8 cellular contexts compared by ENCODE assay signal in the genomic region with DNA sequence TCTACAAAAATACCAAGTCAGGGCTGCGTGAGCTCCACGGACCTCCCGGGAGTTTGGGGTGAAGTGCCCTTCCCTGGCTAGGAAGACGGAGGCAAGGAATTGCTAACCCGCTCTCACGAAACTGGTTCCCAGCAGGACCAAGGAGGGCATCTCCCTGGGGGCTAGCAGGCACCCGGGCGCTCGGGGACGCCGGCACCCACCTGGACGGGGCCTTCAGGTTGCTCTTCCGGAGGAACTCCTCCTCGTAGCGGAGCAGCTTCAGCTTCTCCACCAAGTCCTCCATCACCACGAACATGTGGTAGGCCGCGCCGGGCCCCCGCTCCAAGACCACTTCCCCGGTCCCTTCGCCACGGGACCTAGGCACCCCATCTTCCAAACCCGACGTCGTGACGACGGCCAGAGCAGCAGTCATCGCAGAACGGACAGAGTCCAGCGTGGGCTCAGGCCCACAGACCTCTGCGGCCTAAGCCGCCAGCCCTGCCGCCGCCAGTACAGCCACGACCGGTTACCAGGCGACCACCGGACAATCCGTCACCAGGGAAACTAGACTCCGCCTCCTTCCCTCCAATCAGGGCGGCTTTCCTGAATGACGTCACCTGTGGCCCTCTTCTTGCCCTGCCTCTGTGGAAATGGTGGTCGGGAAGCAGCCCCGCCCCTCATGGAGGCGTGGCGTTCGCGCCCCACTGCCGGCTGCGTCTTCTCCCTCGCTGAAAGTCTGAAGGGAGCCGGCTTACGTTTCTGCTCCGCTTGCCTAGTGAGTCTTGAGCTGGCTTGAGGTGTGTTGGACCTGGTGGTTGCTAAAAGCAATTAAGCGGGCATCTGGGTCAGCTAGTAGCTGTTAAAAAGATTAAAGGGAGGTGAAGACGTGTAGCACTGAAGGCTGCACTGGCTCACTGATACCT. TPM values are rescaled to one million over a fixed set of nuclear protein-coding genes. Genes with fewer than 3 reads are reported as not detected.
DNase-seq lines count a peak whose midpoint lies in the region; ATAC-seq and TF ChIP-seq lines count a peak whose summit lies in the region.

Gene IFT57 (minus strand): TSS at position 514 of the 902 bp plus-strand sequence. CDS start 102 bp downstream, at position 412.

- H3K27me3 Mint-ChIP-seq in activated B cell treated with CpG ODN at 0.5 μM for 24 hours (no peaks in the 10 kb centered on the region), immature natural killer cell (ENCODE audit: low read depth in 3 of 3) (peaks cover 8 to 15% (median 9%) of the 10 kb centered on the region in 3 donors)

- H3K4me3 ChIP-seq in AG04449 (ENCODE audit: low read depth, low read length), result peak within 1 kb of the TSS; percentile 84

- H3K27ac Mint-ChIP-seq in activated B cell treated with CpG ODN at 0.5 μM for 24 hours (peak within 1 kb of the TSS; percentile 100), immature natural killer cell (peak within 1 kb of the TSS; percentile 98 to 100 (median 99))

- no peaks in the 10 kb centered on the region for H3K9me3 Mint-ChIP-seq in activated B cell treated with CpG ODN at 0.5 μM for 24 hours
- no peaks in the 10 kb centered on the region for H3K9me3 Mint-ChIP-seq in immature natural killer cell

- H3K27ac ChIP-seq in caudate nucleus (ENCODE audit: low read depth, low read length), result peak within 1 kb of the TSS; percentile 84

- H3K4me1 Mint-ChIP-seq in activated B cell treated with CpG ODN at 0.5 μM for 24 hours, result peaks cover 67% of the 10 kb centered on the region
- H3K4me1 Mint-ChIP-seq in immature natural killer cell, result peaks cover 43 to 47% of the 10 kb centered on the region in 2 donors

- intact Hi-C loops in activated B cell treated with CpG ODN at 0.5 μM for 24 hours (cut with micrococcal nuclease), result loop anchor here (1.0 to 5.0 kb wide), 10 partner anchors 71 to 980 kb away; partner anchors contain the start of genes BBX, CIP2A and DZIP3

- peak; percentile 79 for DNase-seq in AG04449 (ENCODE audit: low read depth, low spot score)
- peak; percentile 94 for DNase-seq in NCI-H226
- peak; percentile 95 for DNase-seq in activated B cell treated with CpG ODN at 0.5 μM for 24 hours
- DNase-seq in caudate nucleus (lab: John Stamatoyannopoulos, UW), result peak; percentile 76 to 99 (median 97)
- DNase-seq in immature natural killer cell, result peak; percentile 97 to 98 (median 98)
- DNase-seq in smooth muscle cell of the brain vasculature (ENCODE audit: low read depth, low spot score), result peak; percentile 92

- POLR2A ChIA-PET in AG04449 (lab: Yijun Ruan, JAX) (no interaction called here), activated B cell treated with CpG ODN at 0.5 μM for 24 hours (lab: Charles Lee) (interaction anchor here (0.6 to 4.7 kb wide), 25 partner anchors 10 to 367 kb away, joined by 3 to 75 read pairs (median 4); partner anchors contain the start of genes CIP2A and DZIP3)

- no peak for TF ChIP-seq CTCF in AG04449 (IDR thresholded peaks at IDR 0.05; ENCODE audit: insufficient read depth, low read length, missing control alignments)
- no peak for TF ChIP-seq CTCF in activated B cell treated with CpG ODN at 0.5 μM for 24 hours (IDR thresholded peaks at IDR 0.05)

- H3K36me3 Mint-ChIP-seq in activated B cell treated with CpG ODN at 0.5 μM for 24 hours (ENCODE audit: low read depth) (peaks cover 22% of the 10 kb centered on the region), immature natural killer cell (no peaks in the 10 kb centered on the region)

- ATAC-seq in GM18907 (IDR thresholded peaks at IDR 0.05; ENCODE audit: unreplicated experiment) (peak; percentile 95), HG03175 (IDR thresholded peaks at IDR 0.05; ENCODE audit: unreplicated experiment) (peak; percentile 92), activated B cell treated with CpG ODN at 0.5 μM for 24 hours (ENCODE audit: low read depth) (peak; percentile 91)

- CTCF ChIA-PET in AG04449 (lab: Yijun Ruan, JAX) (interaction anchor here (0.8 to 1.5 kb wide), 3 partner anchors 17 to 256 kb away, joined by 3 to 7 read pairs (median 3); no protein-coding TSS in a partner anchor), activated B cell treated with CpG ODN at 0.5 μM for 24 hours (lab: Charles Lee) (interaction anchor here (0.8 to 1.4 kb wide), 3 partner anchors 97 to 100 kb away, joined by 3 to 4 read pairs (median 4); no protein-coding TSS in a partner anchor)

- H3K4me3 Mint-ChIP-seq in activated B cell treated with CpG ODN at 0.5 μM for 24 hours, result peak within 1 kb of the TSS; percentile 100
- H3K4me3 Mint-ChIP-seq in immature natural killer cell, result peak within 1 kb of the TSS; percentile 95 to 99 (median 99)

RNA-seq across cellular contexts. Expression of gene IFT57, which starts in this region (rescaled TPM):
- total RNA-seq in activated B cell treated with CpG ODN at 0.5 μM for 24 hours, result 63.2 and 64.9 TPM in 2 replicates
- 10 to 100 TPM; 10.8 to 28.9 (median 22.6) TPM for polyA plus RNA-seq in immature natural killer cell

Comparison
In these comparisons a context has a peak if more than half of its experiments do, and no peak if none do; other contexts are left out.
1. Peak in every context shown above with its lines: DNase-seq, ATAC-seq, H3K4me3 ChIP-seq and H3K27ac ChIP-seq.